8 cellular contexts compared by ENCODE assay signal in genomic region chr12:81470923-81471322, GRCh38.
"Had no signal": no experiment of that assay in that cellular context is flagged by ENCODE, and none has a peak within 500 bp of the region (broad histone marks: within the 10 kb centered on the region; RNA-seq: fewer than 3 reads in every experiment).

No MANE protein-coding gene starts in this region.

- FAIRE-seq: G401.6, GM12878, GM12891, GM12892, GM18507, GM19239 had no signal

- H3K4me3 ChIP-seq: GM12878 had no signal

- ATAC-seq: GM12878 had no signal

- DNase-seq: GDM1, GF-D8 had no signal
